Comparison of ENCODE assay signal across 17 cellular contexts in genomic region chr16:18782697-18783429, GRCh38.
DNase-seq lines count a peak whose midpoint lies in the region; ATAC-seq and TF ChIP-seq lines count a peak whose summit lies in the region.
"Had no signal": no experiment of that assay in that cellular context is flagged by ENCODE, and none has a peak within 500 bp of the region (broad histone marks: within the 10 kb centered on the region; RNA-seq: fewer than 3 reads in every experiment).

No MANE protein-coding gene starts in this region.

- no peak for ATAC-seq in GM18505 (IDR thresholded peaks at IDR 0.05; ENCODE audit: unreplicated experiment)

- no peaks in the 10 kb centered on the region for H3K9me3 Mint-ChIP-seq in T-helper 1 cell treated with Interleukin-12 subunit alpha and Interleukin-12 subunit beta and Interleukin-4 antibody, amounts not matched to agents 30 μg/mL and 1 μg/mL, for 36 hours
- H3K9me3 Mint-ChIP-seq in activated naive CD4-positive, alpha-beta T cell treated with anti-CD3 and anti-CD28 coated beads, Interleukin-2, amount 10 ng/mL, durations not matched to agents 7 days and 5 days: no peaks in the 10 kb centered on the region
- H3K9me3 Mint-ChIP-seq in nephron progenitor cell: no peaks in the 10 kb centered on the region
- H3K9me3 Mint-ChIP-seq: activated naive CD8-positive, alpha-beta T cell treated with anti-CD3 and anti-CD28 coated beads, Interleukin-2, amount 10 ng/mL, durations not matched to agents 7 days and 5 days had no signal

- TF ChIP-seq POLR2A in GM18505 (IDR thresholded peaks at IDR 0.05; ENCODE audit: borderline replicate concordance, extremely low read depth, insufficient read depth, insufficient read length): peak; percentile 14

- H3K27me3 Mint-ChIP-seq in T-helper 1 cell treated with Interleukin-12 subunit alpha and Interleukin-12 subunit beta and Interleukin-4 antibody, amounts not matched to agents 30 μg/mL and 1 μg/mL, for 36 hours (ENCODE audit: low read depth): no peaks in the 10 kb centered on the region
- no peaks in the 10 kb centered on the region for H3K27me3 Mint-ChIP-seq in activated naive CD4-positive, alpha-beta T cell treated with anti-CD3 and anti-CD28 coated beads, Interleukin-2, amount 10 ng/mL, durations not matched to agents 7 days and 5 days
- no peaks in the 10 kb centered on the region for H3K27me3 Mint-ChIP-seq in nephron progenitor cell (ENCODE audit: low read depth, poor library complexity)
- H3K27me3 Mint-ChIP-seq: activated naive CD8-positive, alpha-beta T cell treated with anti-CD3 and anti-CD28 coated beads, Interleukin-2, amount 10 ng/mL, durations not matched to agents 7 days and 5 days had no signal

- H3K36me3 Mint-ChIP-seq in T-helper 1 cell treated with Interleukin-12 subunit alpha and Interleukin-12 subunit beta and Interleukin-4 antibody, amounts not matched to agents 30 μg/mL and 1 μg/mL, for 36 hours (ENCODE audit: low read depth): peaks cover 42% of the 10 kb centered on the region
- peaks cover 47% of the 10 kb centered on the region for H3K36me3 Mint-ChIP-seq in activated naive CD4-positive, alpha-beta T cell treated with anti-CD3 and anti-CD28 coated beads, Interleukin-2, amount 10 ng/mL, durations not matched to agents 7 days and 5 days
- peaks cover 44% of the 10 kb centered on the region for H3K36me3 Mint-ChIP-seq in nephron progenitor cell (ENCODE audit: low read depth)

- H3K4me3 Mint-ChIP-seq in T-helper 1 cell treated with Interleukin-12 subunit alpha and Interleukin-12 subunit beta and Interleukin-4 antibody, amounts not matched to agents 30 μg/mL and 1 μg/mL, for 36 hours: no peak overlapping the region
- H3K4me3 Mint-ChIP-seq in activated naive CD4-positive, alpha-beta T cell treated with anti-CD3 and anti-CD28 coated beads, Interleukin-2, amount 10 ng/mL, durations not matched to agents 7 days and 5 days: no peak overlapping the region
- no peak overlapping the region for H3K4me3 Mint-ChIP-seq in nephron progenitor cell
- H3K4me3 Mint-ChIP-seq: activated naive CD8-positive, alpha-beta T cell treated with anti-CD3 and anti-CD28 coated beads, Interleukin-2, amount 10 ng/mL, durations not matched to agents 7 days and 5 days had no signal

- H3K27ac Mint-ChIP-seq in T-helper 1 cell treated with Interleukin-12 subunit alpha and Interleukin-12 subunit beta and Interleukin-4 antibody, amounts not matched to agents 30 μg/mL and 1 μg/mL, for 36 hours: peak overlapping the region; percentile 7
- peak overlapping the region; percentile 42 for H3K27ac Mint-ChIP-seq in activated naive CD4-positive, alpha-beta T cell treated with anti-CD3 and anti-CD28 coated beads, Interleukin-2, amount 10 ng/mL, durations not matched to agents 7 days and 5 days
- peak overlapping the region; percentile 78 for H3K27ac Mint-ChIP-seq in nephron progenitor cell
- H3K27ac Mint-ChIP-seq: activated naive CD8-positive, alpha-beta T cell treated with anti-CD3 and anti-CD28 coated beads, Interleukin-2, amount 10 ng/mL, durations not matched to agents 7 days and 5 days had no signal

- peaks cover 31% of the 10 kb centered on the region for H3K4me1 Mint-ChIP-seq in T-helper 1 cell treated with Interleukin-12 subunit alpha and Interleukin-12 subunit beta and Interleukin-4 antibody, amounts not matched to agents 30 μg/mL and 1 μg/mL, for 36 hours (ENCODE audit: low read depth)
- H3K4me1 Mint-ChIP-seq in activated naive CD4-positive, alpha-beta T cell treated with anti-CD3 and anti-CD28 coated beads, Interleukin-2, amount 10 ng/mL, durations not matched to agents 7 days and 5 days: peaks cover 45% of the 10 kb centered on the region
- H3K4me1 Mint-ChIP-seq in nephron progenitor cell: peaks cover 28% of the 10 kb centered on the region

- CTCF ChIA-PET in activated naive CD4-positive, alpha-beta T cell treated with anti-CD3 and anti-CD28 coated beads, Interleukin-2, amount 10 ng/mL, durations not matched to agents 7 days and 5 days (lab: Charles Lee): interaction anchor here (1.2 kb wide), 1 partner anchor 290 kb away, joined by 3 read pairs; no protein-coding TSS in a partner anchor

- no peak for TF ChIP-seq CTCF in nephron progenitor cell (IDR thresholded peaks at IDR 0.05)

- DNase-seq in T-helper 1 cell: no peak
- DNase-seq in activated naive CD4-positive, alpha-beta T cell treated with anti-CD3 and anti-CD28 coated beads, Interleukin-2, amount 10 ng/mL, durations not matched to agents 7 days and 5 days: no peak
- no peak for DNase-seq in nephron progenitor cell
- DNase-seq in DMS79 (lab: John Stamatoyannopoulos, UW): no peak
- no peak for DNase-seq in NCI-H774 (lab: John Stamatoyannopoulos, UW)
- no peak for DNase-seq in NCI-H510A treated with DMSO at 0.1 percent for 48 hours (lab: John Stamatoyannopoulos, UW)
- DNase-seq: activated naive CD8-positive, alpha-beta T cell treated with anti-CD3 and anti-CD28 coated beads, Interleukin-2, amount 10 ng/mL, durations not matched to agents 7 days and 5 days; mesendoderm; NCI-H187 treated with DMSO at 0.1 percent for 48 hours; NCI-H446 treated with DMSO at 0.1 percent for 48 hours; retina; Right ventricle myocardium superior; stimulated activated CD4-positive, alpha-beta T cell treated with anti-CD3 and anti-CD28 coated beads, Interleukin-2, amount 100 ng/mL, for 24 hours; T-helper 9 cell; tibial artery had no signal

Comparison
In these comparisons a context has a peak if more than half of its experiments do, and no peak if none do; other contexts are left out.
1. H3K27ac Mint-ChIP-seq: peak in every context shown above with its lines; median percentile 78 in nephron progenitor cell; 42 in activated naive CD4-positive, alpha-beta T cell treated with anti-CD3 and anti-CD28 coated beads, Interleukin-2, amount 10 ng/mL, durations not matched to agents 7 days and 5 days; 7 in T-helper 1 cell treated with Interleukin-12 subunit alpha and Interleukin-12 subunit beta and Interleukin-4 antibody, amounts not matched to agents 30 μg/mL and 1 μg/mL, for 36 hours.